ENCODE assay signal across 10 cellular contexts in the genomic region with DNA sequence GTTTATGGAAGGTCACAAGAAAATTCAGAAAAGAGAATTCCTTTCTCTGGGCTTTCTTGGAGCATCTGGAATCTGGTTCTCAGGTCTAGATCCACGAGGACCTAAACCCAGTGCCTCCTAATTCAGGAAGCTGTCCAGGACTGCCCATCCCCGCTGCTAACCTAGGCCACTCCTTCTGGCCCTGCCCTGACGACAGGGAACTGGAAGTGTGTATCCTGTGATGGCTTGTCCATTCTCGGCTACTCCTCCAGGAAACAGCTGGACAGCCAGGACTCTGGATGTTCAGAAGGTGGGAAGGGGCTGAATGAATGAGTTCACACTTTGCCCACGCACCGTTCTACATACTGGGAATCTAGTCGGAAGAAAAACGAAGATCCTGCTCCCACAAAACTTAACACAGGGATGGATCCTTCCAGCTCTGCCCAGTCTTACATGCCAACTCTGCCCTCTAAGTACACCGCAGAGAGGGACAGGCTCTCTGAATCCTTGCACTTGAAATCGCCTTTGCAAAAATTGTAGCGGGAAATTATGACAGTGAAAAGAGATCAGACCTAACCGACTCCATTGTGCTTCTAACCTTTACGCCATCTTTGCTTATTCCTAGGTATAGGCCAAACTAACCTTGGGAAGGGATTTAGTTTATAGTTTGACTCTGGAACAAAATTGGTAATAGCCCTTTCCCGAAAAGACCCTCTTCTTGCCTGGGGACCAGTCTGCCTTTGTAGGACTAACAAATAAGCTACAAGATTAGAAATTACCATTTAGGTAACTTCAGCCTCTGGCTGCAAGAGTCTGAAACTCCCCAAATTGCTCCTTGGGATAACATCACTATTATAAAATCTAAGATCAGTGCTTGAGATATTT. TPM values are rescaled to one million over a fixed set of nuclear protein-coding genes. Genes with fewer than 3 reads are reported as not detected.
DNase-seq lines count a peak whose midpoint lies in the region; ATAC-seq and TF ChIP-seq lines count a peak whose summit lies in the region.
"Had no signal": no experiment of that assay in that cellular context is flagged by ENCODE, and none has a peak within 500 bp of the region (broad histone marks: within the 10 kb centered on the region; RNA-seq: fewer than 3 reads in every experiment).

No MANE protein-coding gene starts in this region.

- H3K27me3 ChIP-seq in iPS-20b (ENCODE audit: insufficient read depth, low read length), result no peaks in the 10 kb centered on the region

- no peak for TF ChIP-seq CTCF in WTC11 (IDR thresholded peaks at IDR 0.05)

- H3K9ac ChIP-seq in iPS-20b (ENCODE audit: low read depth, low read length), result peak overlapping the region; percentile 94; the same call in 1 of the 2 replicates

- H3K4me1 ChIP-seq in iPS-20b (ENCODE audit: insufficient read depth, low read length), result peaks cover 15% of the 10 kb centered on the region

- H3K27me3 Mint-ChIP-seq in activated CD4-positive, alpha-beta T cell treated with anti-CD3 and anti-CD28 coated beads, Interleukin-2, amount 10 ng/mL, durations not matched to agents 7 days and 5 days, result no peaks in the 10 kb centered on the region
- no peaks in the 10 kb centered on the region; the same call in 1 of the 2 replicates for H3K27me3 Mint-ChIP-seq in WTC11 (ENCODE audit: low read depth)

- H3K9me3 ChIP-seq in iPS-20b (ENCODE audit: insufficient read depth, low read depth, low read length), result no peaks in the 10 kb centered on the region
- H3K9me3 ChIP-seq: prostate gland had no signal

- POLR2A ChIA-PET in activated CD4-positive, alpha-beta T cell treated with anti-CD3 and anti-CD28 coated beads, Interleukin-2, amount 10 ng/mL, durations not matched to agents 7 days and 5 days (lab: Charles Lee), result interaction anchor here (0.6 to 3.4 kb wide), 6 partner anchors 16 to 67 kb away, joined by 3 to 85 read pairs (median 6); partner anchors contain the start of gene JUND
- POLR2A ChIA-PET in WTC11 (lab: Charles Lee), result interaction anchor here (2.2 kb wide), 3 partner anchors 17 to 41 kb away, joined by 13 to 74 read pairs (median 17); partner anchors contain the start of gene JUND

- H3K36me3 Mint-ChIP-seq in activated CD4-positive, alpha-beta T cell treated with anti-CD3 and anti-CD28 coated beads, Interleukin-2, amount 10 ng/mL, durations not matched to agents 7 days and 5 days (ENCODE audit: low read depth), result peaks cover 38% of the 10 kb centered on the region
- H3K36me3 Mint-ChIP-seq in WTC11, result peaks cover 21% of the 10 kb centered on the region
- peaks cover 65% of the 10 kb centered on the region for H3K36me3 Mint-ChIP-seq in stimulated activated effector memory CD8-positive, alpha-beta T cell treated with anti-CD3 and anti-CD28 coated beads, Interleukin-12 subunit alpha, Interleukin-12 subunit beta, amount 100 ng/mL, for 72 hours

- no peak overlapping the region for H3K27ac ChIP-seq in iPS-20b (ENCODE audit: low read length)

- CTCF ChIA-PET in activated CD4-positive, alpha-beta T cell treated with anti-CD3 and anti-CD28 coated beads, Interleukin-2, amount 10 ng/mL, durations not matched to agents 7 days and 5 days (lab: Charles Lee), result interaction anchor here (1.0 to 13.8 kb wide), 14 partner anchors 11 to 109 kb away, joined by 3 to 229 read pairs (median 4); partner anchors contain the start of genes JUND and SSBP4
- CTCF ChIA-PET in WTC11 (lab: Charles Lee), result interaction anchor here (1.2 to 12.7 kb wide), 8 partner anchors 14 to 81 kb away, joined by 4 to 240 read pairs (median 8); partner anchors contain the start of gene JUND

- ATAC-seq in WTC11 (no peak), HG02798 (IDR thresholded peaks at IDR 0.05; ENCODE audit: poor library complexity, unreplicated experiment) (no peak), GM21723 (IDR thresholded peaks at IDR 0.05; ENCODE audit: unreplicated experiment) (no peak)
- no peak for ATAC-seq in stimulated activated effector memory CD8-positive, alpha-beta T cell treated with anti-CD3 and anti-CD28 coated beads, Interleukin-12 subunit alpha, Interleukin-12 subunit beta, amount 100 ng/mL, for 72 hours

- DNase-seq in activated CD4-positive, alpha-beta T cell treated with anti-CD3 and anti-CD28 coated beads, Interleukin-2, amount 10 ng/mL, durations not matched to agents 7 days and 5 days, result no peak
- DNase-seq in activated CD4-positive, alpha-beta T cell treated with anti-CD3 and anti-CD28 coated beads, Interleukin-2, amount 50 U/mL, for 48 hours, result no peak
- DNase-seq in WTC11 (ENCODE audit: low spot score), result no peak
- no peak for DNase-seq in stimulated activated effector memory CD8-positive, alpha-beta T cell treated with anti-CD3 and anti-CD28 coated beads, Interleukin-12 subunit alpha, Interleukin-12 subunit beta, amount 100 ng/mL, for 72 hours (ENCODE audit: low spot score in 2 of 2)
- no peak for DNase-seq in HCEC 1CT
- DNase-seq: T-helper 9 cell had no signal

- H3K4me3 Mint-ChIP-seq in activated CD4-positive, alpha-beta T cell treated with anti-CD3 and anti-CD28 coated beads, Interleukin-2, amount 10 ng/mL, durations not matched to agents 7 days and 5 days, result peak overlapping the region; percentile 93
- peak overlapping the region; percentile 86 for H3K4me3 Mint-ChIP-seq in WTC11
- peak overlapping the region; percentile 90 for H3K4me3 Mint-ChIP-seq in stimulated activated effector memory CD8-positive, alpha-beta T cell treated with anti-CD3 and anti-CD28 coated beads, Interleukin-12 subunit alpha, Interleukin-12 subunit beta, amount 100 ng/mL, for 72 hours

- H3K27ac Mint-ChIP-seq in activated CD4-positive, alpha-beta T cell treated with anti-CD3 and anti-CD28 coated beads, Interleukin-2, amount 10 ng/mL, durations not matched to agents 7 days and 5 days, result peak overlapping the region; percentile 97
- H3K27ac Mint-ChIP-seq in WTC11, result peak overlapping the region; percentile 92
- peak overlapping the region; percentile 94 for H3K27ac Mint-ChIP-seq in stimulated activated effector memory CD8-positive, alpha-beta T cell treated with anti-CD3 and anti-CD28 coated beads, Interleukin-12 subunit alpha, Interleukin-12 subunit beta, amount 100 ng/mL, for 72 hours

- H3K4me3 ChIP-seq in iPS-20b (ENCODE audit: low read length), result peak overlapping the region; percentile 85; the same call in 1 of the 2 replicates
- H3K4me3 ChIP-seq: prostate gland had no signal

- no peaks in the 10 kb centered on the region for H3K36me3 ChIP-seq in iPS-20b (ENCODE audit: insufficient read depth, low read depth, low read length)
- H3K36me3 ChIP-seq: prostate gland had no signal

- H3K9me3 Mint-ChIP-seq in activated CD4-positive, alpha-beta T cell treated with anti-CD3 and anti-CD28 coated beads, Interleukin-2, amount 10 ng/mL, durations not matched to agents 7 days and 5 days, result no peaks in the 10 kb centered on the region
- no peaks in the 10 kb centered on the region for H3K9me3 Mint-ChIP-seq in WTC11
- H3K9me3 Mint-ChIP-seq in stimulated activated effector memory CD8-positive, alpha-beta T cell treated with anti-CD3 and anti-CD28 coated beads, Interleukin-12 subunit alpha, Interleukin-12 subunit beta, amount 100 ng/mL, for 72 hours, result no peaks in the 10 kb centered on the region

- peaks cover 64% of the 10 kb centered on the region for H3K4me1 Mint-ChIP-seq in activated CD4-positive, alpha-beta T cell treated with anti-CD3 and anti-CD28 coated beads, Interleukin-2, amount 10 ng/mL, durations not matched to agents 7 days and 5 days
- peaks cover 42% of the 10 kb centered on the region for H3K4me1 Mint-ChIP-seq in WTC11
- H3K4me1 Mint-ChIP-seq in stimulated activated effector memory CD8-positive, alpha-beta T cell treated with anti-CD3 and anti-CD28 coated beads, Interleukin-12 subunit alpha, Interleukin-12 subunit beta, amount 100 ng/mL, for 72 hours, result peaks cover 60% of the 10 kb centered on the region

TF ChIP-seq in WTC11, 78 proteins besides CTCF, POLR2A, EP300 and RAD21 (continues in another document):
- TF ChIP-seq HMGA2 (CRISPR knock-in tag; IDR thresholded peaks at IDR 0.05) (no peak), ZNF425 (CRISPR knock-in tag; conservative IDR thresholded peaks at IDR 0.05) (no peak)
- TF ChIP-seq, protein P1, sequence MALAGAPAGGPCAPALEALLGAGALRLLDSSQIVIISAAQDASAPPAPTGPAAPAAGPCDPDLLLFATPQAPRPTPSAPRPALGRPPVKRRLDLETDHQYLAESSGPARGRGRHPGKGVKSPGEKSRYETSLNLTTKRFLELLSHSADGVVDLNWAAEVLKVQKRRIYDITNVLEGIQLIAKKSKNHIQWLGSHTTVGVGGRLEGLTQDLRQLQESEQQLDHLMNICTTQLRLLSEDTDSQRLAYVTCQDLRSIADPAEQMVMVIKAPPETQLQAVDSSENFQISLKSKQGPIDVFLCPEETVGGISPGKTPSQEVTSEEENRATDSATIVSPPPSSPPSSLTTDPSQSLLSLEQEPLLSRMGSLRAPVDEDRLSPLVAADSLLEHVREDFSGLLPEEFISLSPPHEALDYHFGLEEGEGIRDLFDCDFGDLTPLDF (CRISPR knock-in tag; IDR thresholded peaks at IDR 0.05), result no peak

RNA-seq across cellular contexts. Expression of gene LSM4, which starts 1.8 kb away (rescaled TPM):
- total RNA-seq in activated CD4-positive, alpha-beta T cell treated with anti-CD3 and anti-CD28 coated beads, Interleukin-2, amount 10 ng/mL, durations not matched to agents 7 days and 5 days, result 100 to 1,000 TPM; 156 to 181 TPM
- 373 to 434 TPM (median 409 TPM) in 3 replicates for total RNA-seq in WTC11 (2021)

RNA-seq across cellular contexts. Expression of gene PGPEP1, which starts 19.3 kb away (rescaled TPM):
- 10 to 100 TPM; 24.1 to 24.8 TPM for total RNA-seq in activated CD4-positive, alpha-beta T cell treated with anti-CD3 and anti-CD28 coated beads, Interleukin-2, amount 10 ng/mL, durations not matched to agents 7 days and 5 days
- 39.2 to 68.1 TPM (median 40.8 TPM) in 3 replicates for total RNA-seq in WTC11 (2021)

RNA-seq across cellular contexts. Expression of gene JUND, which starts 39.7 kb away (rescaled TPM):
- total RNA-seq in activated CD4-positive, alpha-beta T cell treated with anti-CD3 and anti-CD28 coated beads, Interleukin-2, amount 10 ng/mL, durations not matched to agents 7 days and 5 days, result 100 to 1,000 TPM; 343 to 347 TPM
- 121 to 137 TPM (median 133 TPM) in 3 replicates for total RNA-seq in WTC11 (2021)

RNA-seq across cellular contexts. Expression of gene IQCN, which starts 46.8 kb away (rescaled TPM):
- total RNA-seq in activated CD4-positive, alpha-beta T cell treated with anti-CD3 and anti-CD28 coated beads, Interleukin-2, amount 10 ng/mL, durations not matched to agents 7 days and 5 days, result 1 to 10 TPM; 6.3 to 7.2 TPM
- 0.46 to 1.0 TPM (median 0.61 TPM) in 3 replicates for total RNA-seq in WTC11 (2021)
